In the genomic region with DNA sequence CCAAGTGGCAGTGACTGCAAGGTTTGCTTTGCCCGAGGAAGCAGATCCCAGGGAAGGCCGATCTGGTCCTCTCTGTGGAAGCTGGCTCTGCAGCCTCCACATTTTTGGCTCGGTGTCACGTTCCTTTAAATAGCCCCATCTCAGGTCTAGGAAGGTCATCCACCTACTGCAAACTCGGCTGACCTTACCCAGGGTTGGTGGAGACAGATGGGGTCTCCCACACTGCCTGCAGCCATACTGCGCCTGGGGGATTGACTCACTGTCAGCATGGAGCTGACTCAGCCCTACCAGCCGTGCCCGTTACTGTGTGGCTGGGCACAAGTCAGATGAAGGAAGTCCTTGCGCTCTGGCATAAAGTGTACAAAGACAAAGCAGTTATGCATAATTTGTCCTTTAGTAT, we compare ENCODE assay signal across 9 cellular contexts. TPM values are rescaled to one million over a fixed set of nuclear protein-coding genes. Genes with fewer than 3 reads are reported as not detected.
A peak's percentile ranks its signal among the peaks of the same experiment; 100 is the strongest.
DNase-seq lines count a peak whose midpoint lies in the region; ATAC-seq and TF ChIP-seq lines count a peak whose summit lies in the region.
"Had no signal": no experiment of that assay in that cellular context is flagged by ENCODE, and none has a peak within 500 bp of the region (broad histone marks: within the 10 kb centered on the region; RNA-seq: fewer than 3 reads in every experiment).

No MANE protein-coding gene starts in this region.

- H3K79me2 ChIP-seq in PC-9 (ENCODE audit: low read depth): no peaks in the 10 kb centered on the region

- H3K4me3 ChIP-seq in PC-9: no peak overlapping the region

- H2AFZ ChIP-seq in PC-9: no peak overlapping the region

- no peaks in the 10 kb centered on the region for H3K9me3 Mint-ChIP-seq in neural crest cell

- H3K27ac Mint-ChIP-seq in neural crest cell (ENCODE audit: unreplicated experiment): peak overlapping the region; percentile 35

- H3K4me1 ChIP-seq in PC-9 (replicated peaks; ENCODE audit: insufficient read depth): no peaks in the 10 kb centered on the region

- no peaks in the 10 kb centered on the region for H3K27me3 ChIP-seq in PC-9 (ENCODE audit: insufficient read depth, low read depth)

- H3K9me2 ChIP-seq in PC-9 (ENCODE audit: insufficient read depth): no peaks in the 10 kb centered on the region

- H4K20me1 ChIP-seq in PC-9 (ENCODE audit: insufficient read depth): no peaks in the 10 kb centered on the region

- no peak overlapping the region for H3K27ac ChIP-seq in PC-9

- peak; percentile 52 for ATAC-seq in esophagus mucosa
- ATAC-seq in GM19035 (IDR thresholded peaks at IDR 0.05; ENCODE audit: unreplicated experiment): no peak
- ATAC-seq in HG02571 (IDR thresholded peaks at IDR 0.05; ENCODE audit: unreplicated experiment): no peak

- H3F3A ChIP-seq in PC-9 (ENCODE audit: insufficient read depth, low read depth): no peaks in the 10 kb centered on the region

- no peaks in the 10 kb centered on the region for H3K27me3 Mint-ChIP-seq in neural crest cell (ENCODE audit: low read depth)

- H3K4me3 Mint-ChIP-seq in neural crest cell: no peak overlapping the region

- no peaks in the 10 kb centered on the region for H3K9me3 ChIP-seq in PC-9 (ENCODE audit: insufficient read depth, low read depth)

- TF ChIP-seq CTCF in neural crest cell (conservative IDR thresholded peaks at IDR 0.05): no peak
- TF ChIP-seq CTCF in PC-9 (conservative IDR thresholded peaks at IDR 0.05): no peak

- no peak overlapping the region for H3K4me2 ChIP-seq in PC-9

- peak; percentile 85 for DNase-seq in COLO829 (ENCODE audit: low spot score)
- peak; percentile 2 for DNase-seq in NCI-H446 treated with DMSO at 0.1 percent for 48 hours (lab: John Stamatoyannopoulos, UW)
- no peak for DNase-seq in neural crest cell (ENCODE audit: low read depth, low spot score)
- DNase-seq in activated CD4-positive, CD25-positive, alpha-beta regulatory T cell (lab: John Stamatoyannopoulos, UW): no peak
- no peak for DNase-seq in PC-9
- DNase-seq: NCI-H774 had no signal

- POLR2A ChIA-PET in PC-9 (lab: Charles Lee; ENCODE audit: unreplicated experiment): no interaction called here

- H3K4me1 Mint-ChIP-seq in neural crest cell: peaks cover 4% of the 10 kb centered on the region

- no TSS peak for BruUV-seq in PC-9 (replicated peaks; lab: Mats Ljungman, UMichigan)

- CTCF ChIA-PET in PC-9 (lab: Charles Lee): no interaction called here

- H3K36me3 ChIP-seq in PC-9 (ENCODE audit: low read depth): no peaks in the 10 kb centered on the region

- intact Hi-C loops in PC-9 (cut with micrococcal nuclease; ENCODE audit: unreplicated experiment): loop anchor here (10.0 kb wide), 1 partner anchor 78 kb away; a partner anchor contains a TSS

- no peaks in the 10 kb centered on the region for H3K36me3 Mint-ChIP-seq in neural crest cell (ENCODE audit: low read depth)

RNA-seq across cellular contexts. Expression of a gene that starts 16.9 kb away (rescaled TPM):
- total RNA-seq in esophagus mucosa: 3.1 TPM
- 11.1 and 11.7 TPM in 2 replicates for total RNA-seq in neural crest cell
- total RNA-seq in PC-9 (2021): 15.0 and 16.0 TPM in 2 replicates

RNA-seq across cellular contexts. Expression of a gene that starts 29.9 kb away (rescaled TPM):
- total RNA-seq in esophagus mucosa (0.04 TPM), neural crest cell (0.02 TPM in 1 of 2 replicates, not detected in the other), PC-9 (2021) (not detected in 2 replicates)

RNA-seq across cellular contexts. Expression of a gene that starts 34.6 kb away (rescaled TPM):
- total RNA-seq in esophagus mucosa (11.2 TPM), neural crest cell (34.8 and 39.6 TPM in 2 replicates), PC-9 (2021) (13.1 and 15.2 TPM in 2 replicates)

Comparison
In these comparisons a context has a peak if more than half of its experiments do, and no peak if none do; other contexts are left out.
1. DNase-seq: peak in COLO829 (single experiment) and NCI-H446 treated with DMSO at 0.1 percent for 48 hours (single experiment); none in neural crest cell (single experiment), activated CD4-positive, CD25-positive, alpha-beta regulatory T cell (0 of 4) and PC-9 (0 of 2).